In the genomic region with DNA sequence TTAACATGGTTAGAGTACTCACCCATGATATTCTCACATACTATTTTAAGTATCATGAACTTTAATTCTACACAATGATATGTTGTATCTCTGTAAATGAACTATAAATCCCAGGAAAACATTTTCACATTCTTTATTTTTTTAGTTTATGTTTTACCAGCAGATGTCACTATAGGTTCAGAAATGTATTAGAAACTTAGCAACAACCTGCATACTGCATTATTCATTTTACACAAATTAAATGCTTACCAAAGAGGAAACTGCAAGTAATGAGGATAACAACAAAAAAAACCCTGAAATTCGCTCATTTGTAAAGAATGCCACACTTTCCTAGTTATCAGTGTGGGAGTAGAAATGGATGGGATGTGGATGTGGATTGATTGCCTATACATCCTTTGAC, we compare ENCODE assay signal across 11 cellular contexts.
DNase-seq lines count a peak whose midpoint lies in the region; ATAC-seq and TF ChIP-seq lines count a peak whose summit lies in the region.
"Had no signal": no experiment of that assay in that cellular context is flagged by ENCODE, and none has a peak within 500 bp of the region (broad histone marks: within the 10 kb centered on the region; RNA-seq: fewer than 3 reads in every experiment).

No MANE protein-coding gene starts in this region.

- H3F3A ChIP-seq in DOHH2 (ENCODE audit: control insufficient read depth, insufficient read depth), result no peaks in the 10 kb centered on the region

- DNase-seq in Karpas-422 (peak; percentile 50), SK-MEL-5 (ENCODE audit: low read depth, low spot score) (peak; percentile 42), fibroblast of the conjunctiva (ENCODE audit: low read depth) (peak; percentile 4), right cardiac atrium (no peak)
- DNase-seq: effector CD4-positive, alpha-beta T cell; substantia nigra had no signal

- intact Hi-C loops in right cardiac atrium (cut with DNase I), result loop anchor here in 2 of 4 donors (10.0 kb wide), 1 partner anchor 379 kb away; no protein-coding TSS in a partner anchor

- no peak overlapping the region for H2AFZ ChIP-seq in Karpas-422 (ENCODE audit: low read length)

- no peaks in the 10 kb centered on the region for H4K20me1 ChIP-seq in DOHH2 (ENCODE audit: control insufficient read depth, insufficient read depth, low read depth, low read length)
- peaks cover 4% of the 10 kb centered on the region; the same call in 1 of the 2 replicates for H4K20me1 ChIP-seq in Karpas-422 (ENCODE audit: insufficient read depth, low read depth, low read length)

- H3K79me2 ChIP-seq in DOHH2 (ENCODE audit: control insufficient read depth, low read length), result no peaks in the 10 kb centered on the region
- H3K79me2 ChIP-seq in Karpas-422 (ENCODE audit: low read length), result no peaks in the 10 kb centered on the region

- TF ChIP-seq CTCF in DOHH2 (IDR thresholded peaks at IDR 0.05; ENCODE audit: low read depth, low read length, poor library complexity, severe bottlenecking), result no peak

- H3K4me1 ChIP-seq in DOHH2 (ENCODE audit: control insufficient read depth, low read length), result peaks cover 5% of the 10 kb centered on the region
- no peaks in the 10 kb centered on the region for H3K4me1 ChIP-seq in Karpas-422 (ENCODE audit: low read length)
- H3K4me1 ChIP-seq in right cardiac atrium (ENCODE audit: control insufficient read depth, insufficient read depth, low read length), result no peaks in the 10 kb centered on the region
- H3K4me1 ChIP-seq: adrenal gland had no signal

- ATAC-seq in HG03378 (IDR thresholded peaks at IDR 0.05; ENCODE audit: unreplicated experiment), result no peak
- no peak for ATAC-seq in GM19324 (IDR thresholded peaks at IDR 0.05; ENCODE audit: low FRiP score, unreplicated experiment)
- ATAC-seq in GM19351 (IDR thresholded peaks at IDR 0.05; ENCODE audit: unreplicated experiment), result no peak
- no peak for ATAC-seq in right cardiac atrium

- H3K9me2 ChIP-seq in DOHH2 (replicated peaks; ENCODE audit: control insufficient read depth, low read length) (no peaks in the 10 kb centered on the region), Karpas-422 (replicated peaks; ENCODE audit: insufficient read depth, low read length) (no peaks in the 10 kb centered on the region)

- 72% methylated on average over 1 of the region's 1 CpG for WGBS in right cardiac atrium

- H3K27me3 ChIP-seq in DOHH2 (ENCODE audit: control insufficient read depth, low read length), result no peaks in the 10 kb centered on the region
- H3K27me3 ChIP-seq in Karpas-422 (ENCODE audit: low read length), result no peaks in the 10 kb centered on the region
- H3K27me3 ChIP-seq in right cardiac atrium (ENCODE audit: control insufficient read depth, insufficient read depth), result no peaks in the 10 kb centered on the region
- H3K27me3 ChIP-seq: adrenal gland had no signal

- peak overlapping the region; percentile 17; the same call in 1 of the 2 replicates for H3K4me2 ChIP-seq in DOHH2 (ENCODE audit: low read length)
- H3K4me2 ChIP-seq in Karpas-422 (ENCODE audit: low read depth, low read length, poor library complexity, severe bottlenecking), result no peak overlapping the region

- H3K27ac ChIP-seq in DOHH2 (ENCODE audit: low read depth, low read length), result no peak overlapping the region
- no peak overlapping the region for H3K27ac ChIP-seq in Karpas-422 (ENCODE audit: low read length)
- no peak overlapping the region for H3K27ac ChIP-seq in right cardiac atrium (ENCODE audit: low read length)
- H3K27ac ChIP-seq: adrenal gland had no signal

- H3K36me3 ChIP-seq in DOHH2 (ENCODE audit: control insufficient read depth, low read length) (peaks cover 62% of the 10 kb centered on the region), Karpas-422 (ENCODE audit: insufficient read depth, low read length) (no peaks in the 10 kb centered on the region)

- no peak overlapping the region for H3K9ac ChIP-seq in Karpas-422 (ENCODE audit: low read length)

- H3K4me3 ChIP-seq in DOHH2 (ENCODE audit: low read length) (no peak overlapping the region), Karpas-422 (ENCODE audit: low read length) (no peak overlapping the region), right cardiac atrium (ENCODE audit: low read length) (no peak overlapping the region)
- H3K4me3 ChIP-seq: adrenal gland had no signal

- H3K9me3 ChIP-seq in DOHH2 (ENCODE audit: control insufficient read depth, insufficient read depth, low read length) (no peaks in the 10 kb centered on the region), Karpas-422 (ENCODE audit: low read length) (no peaks in the 10 kb centered on the region), right cardiac atrium (ENCODE audit: control insufficient read depth, low read length) (peaks cover 5% of the 10 kb centered on the region)
- H3K9me3 ChIP-seq: adrenal gland had no signal

- in situ Hi-C loops in SK-MEL-5 (cut with HindIII; ENCODE audit: low pct_unique_long_range_greater_than_20kb, low sequenced_read_pairs), result loop anchor here (25.0 kb wide), 1 partner anchor 273 kb away; no protein-coding TSS in a partner anchor

Comparison
In these comparisons a context has a peak if more than half of its experiments do, and no peak if none do; other contexts are left out.
1. DNase-seq: peak in Karpas-422 (single experiment), SK-MEL-5 (single experiment) and fibroblast of the conjunctiva (single experiment); none in right cardiac atrium (0 of 3).